ENCODE assay signal across 20 cellular contexts in the genomic region with DNA sequence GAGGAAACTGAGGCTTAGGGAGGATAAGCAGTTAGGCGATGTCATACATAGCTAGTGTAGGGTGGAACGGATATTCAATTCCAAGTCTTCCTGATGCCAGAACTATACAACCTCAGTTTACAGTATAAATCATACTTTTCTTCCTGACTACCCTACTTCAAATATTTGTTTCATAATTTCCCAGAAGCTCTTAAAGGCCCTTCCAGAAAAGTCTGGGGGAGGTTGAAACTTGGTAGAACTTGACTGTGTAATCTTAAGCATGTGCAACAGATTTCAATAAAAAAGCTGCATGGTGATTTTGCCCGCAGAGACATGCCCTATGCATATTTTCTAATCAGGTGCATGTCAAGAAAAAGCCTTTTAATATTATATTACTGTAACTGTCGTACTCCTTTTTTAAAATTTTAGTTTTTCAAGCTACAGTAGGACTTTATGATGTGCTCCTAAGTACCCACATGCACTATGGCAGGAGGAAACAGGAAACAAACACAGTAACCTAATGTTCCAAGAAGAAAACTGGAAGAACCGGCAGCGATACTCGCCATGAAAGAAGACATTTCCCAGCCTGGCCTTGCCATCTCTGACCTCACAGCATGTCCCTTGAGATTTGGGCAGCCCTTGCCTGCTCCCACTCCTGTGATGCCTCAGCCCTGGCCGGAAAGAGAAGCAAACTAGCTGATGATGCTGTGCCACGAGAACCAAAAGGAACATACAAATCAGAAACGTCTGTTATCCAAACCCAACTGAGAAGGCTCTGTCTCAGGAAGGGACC.
DNase-seq lines count a peak whose midpoint lies in the region; ATAC-seq and TF ChIP-seq lines count a peak whose summit lies in the region.
"Had no signal": no experiment of that assay in that cellular context is flagged by ENCODE, and none has a peak within 500 bp of the region (broad histone marks: within the 10 kb centered on the region; RNA-seq: fewer than 3 reads in every experiment).

No MANE protein-coding gene starts in this region.

- H3K79me2 ChIP-seq in mammary epithelial cell (ENCODE audit: insufficient read depth, low read length): peaks cover 13% of the 10 kb centered on the region

- no peaks in the 10 kb centered on the region for H4K20me1 ChIP-seq in mammary epithelial cell (ENCODE audit: insufficient read depth, low read length)

- H3K4me1 ChIP-seq in mammary epithelial cell (ENCODE audit: insufficient read depth, low read length) (peaks cover 34% of the 10 kb centered on the region), left lung (peaks cover 4% of the 10 kb centered on the region in 2 donors)

- intact Hi-C loops in mammary epithelial cell (cut with micrococcal nuclease) (no loop called here), left lung (cut with DNase I) (no loop called here)

- peak; percentile 19 for DNase-seq in NCI-H2171 treated with DMSO at 0.1 percent for 48 hours (lab: John Stamatoyannopoulos, UW)
- DNase-seq in NCI-H2171 (lab: John Stamatoyannopoulos, UW): no peak
- DNase-seq in mammary epithelial cell: peak; percentile 41
- DNase-seq in left lung: no peak
- no peak for DNase-seq in anterior cingulate cortex (lab: John Stamatoyannopoulos, UW)
- no peak for DNase-seq in substantia nigra (lab: John Stamatoyannopoulos, UW)
- DNase-seq: activated naive CD4-positive, alpha-beta T cell treated with anti-CD3 and anti-CD28 coated beads for 36 hours; activated T-cell treated with anti-CD3 and anti-CD28 coated beads, Interleukin-2, amount 50 U/mL, for 4 hours; BE2C; cerebellar nuclear complex; KBM-7; NCI-H2029; NCI-H446 treated with DMSO at 0.1 percent for 48 hours; stimulated activated CD4-positive, alpha-beta T cell treated with anti-CD3 and anti-CD28 coated beads, Interleukin-4, amount 100 ng/mL, for 4 hours; stimulated activated naive CD8-positive, alpha-beta T cell treated with anti-CD3 and anti-CD28 coated beads, Interleukin-15, amount 100 ng/mL, for 72 hours; T1000 had no signal

- peak overlapping the region; percentile 83 for H2AFZ ChIP-seq in mammary epithelial cell (ENCODE audit: low read depth, low read length)

- TF ChIP-seq CTCF in mammary epithelial cell (conservative IDR thresholded peaks at IDR 0.05 in 1 of 2, IDR thresholded peaks at IDR 0.05 in 1 of 2; ENCODE audit: extremely low read depth in 1 of 2, insufficient read depth in 1 of 2, low read depth in 1 of 2, low read length in 2 of 2) (no peak), left lung (IDR thresholded peaks at IDR 0.05) (no peak)

- no peaks in the 10 kb centered on the region for H3K36me3 ChIP-seq in mammary epithelial cell (ENCODE audit: insufficient read depth, low read length)
- no peaks in the 10 kb centered on the region for H3K36me3 ChIP-seq in left lung
- H3K36me3 ChIP-seq: BE2C, upper lobe of left lung had no signal

- H3K4me3 ChIP-seq in mammary epithelial cell (replicated peaks in 1 of 3; ENCODE audit: insufficient read depth in 1 of 3, low read depth in 2 of 3, low read length in 3 of 3) (peak overlapping the region in 2 of 3 experiments; percentile 15 to 30), left lung (no peak overlapping the region)
- H3K4me3 ChIP-seq: upper lobe of left lung had no signal

- H3K9me3 ChIP-seq in mammary epithelial cell (replicated peaks; ENCODE audit: insufficient read depth, low read length) (no peaks in the 10 kb centered on the region), left lung (no peaks in the 10 kb centered on the region)
- H3K9me3 ChIP-seq: BE2C, upper lobe of left lung had no signal

- in situ Hi-C loops in mammary epithelial cell (cut with MboI; ENCODE audit: low sequenced_read_pairs in 2 of 2): no loop called here

- H3K4me2 ChIP-seq in mammary epithelial cell (ENCODE audit: insufficient read depth, low read depth, low read length): peak overlapping the region; percentile 72

- H3K27me3 ChIP-seq in mammary epithelial cell (ENCODE audit: insufficient read depth, low read length) (no peaks in the 10 kb centered on the region), left lung (no peaks in the 10 kb centered on the region)
- H3K27me3 ChIP-seq: BE2C, upper lobe of left lung had no signal

- CTCF ChIA-PET in mammary epithelial cell (lab: Charles Lee; ENCODE audit: low non-redundant PET): no interaction called here

- dilution Hi-C loops in mammary epithelial cell (cut with HindIII; ENCODE audit: low sequenced_read_pairs): no loop called here

- 5% methylated on average over 9 of the region's 10 CpGs for WGBS in mammary epithelial cell (ENCODE audit: low coverage, missing lambda C conversion rate)

- ATAC-seq in left lung: peak; percentile 50
- ATAC-seq in GM21576 (IDR thresholded peaks at IDR 0.05; ENCODE audit: unreplicated experiment): no peak
- no peak for ATAC-seq in GM18520 (IDR thresholded peaks at IDR 0.05; ENCODE audit: unreplicated experiment)
- ATAC-seq: activated CD4-positive, CD25-positive, alpha-beta regulatory T cell treated with anti-CD3 and anti-CD28 coated beads, Interleukin-2, amount 50 U/mL, for 24 hours; activated T-cell treated with anti-CD3 and anti-CD28 coated beads, Interleukin-2, amount 50 U/mL, for 4 hours; stimulated activated naive CD8-positive, alpha-beta T cell treated with anti-CD3 and anti-CD28 coated beads, Interleukin-15, amount 100 ng/mL, for 72 hours had no signal

- H3K27ac ChIP-seq in mammary epithelial cell (ENCODE audit: insufficient read depth, low read depth, low read length): peak overlapping the region; percentile 44
- H3K27ac ChIP-seq in left lung: no peak overlapping the region
- H3K27ac ChIP-seq in substantia nigra (ENCODE audit: low read depth, low read length, poor library complexity, severe bottlenecking): no peak overlapping the region

- BruUV-seq in mammary epithelial cell (replicated peaks; lab: Mats Ljungman, UMichigan): no TSS peak

- no peak overlapping the region for H3K9ac ChIP-seq in mammary epithelial cell (ENCODE audit: insufficient read depth, low read length)

Comparison
In these comparisons a context has a peak if more than half of its experiments do, and no peak if none do; other contexts are left out.
1. DNase-seq: peak in NCI-H2171 treated with DMSO at 0.1 percent for 48 hours (single experiment) and mammary epithelial cell (single experiment); none in NCI-H2171 (single experiment), left lung (0 of 2), anterior cingulate cortex (0 of 58) and substantia nigra (0 of 49).
2. H3K4me3 ChIP-seq: peak in mammary epithelial cell (2 of 3); none in left lung (0 of 2).